In genomic region chr2:152176113-152176714, GRCh38 we compare ENCODE assay signal across 9 cellular contexts. TPM values are rescaled to one million over a fixed set of nuclear protein-coding genes. Genes with fewer than 3 reads are reported as not detected.
DNase-seq lines count a peak whose midpoint lies in the region; ATAC-seq, FAIRE-seq and TF ChIP-seq lines count a peak whose summit lies in the region.
"Had no signal": no experiment of that assay in that cellular context is flagged by ENCODE, and none has a peak within 500 bp of the region (broad histone marks: within the 10 kb centered on the region; RNA-seq: fewer than 3 reads in every experiment).

No MANE protein-coding gene starts in this region.

- H3K14ac ChIP-seq in H1 (ENCODE audit: insufficient read length): no peak overlapping the region

- H4K8ac ChIP-seq in H1 (ENCODE audit: extremely low read depth, insufficient read depth, low read length): no peak overlapping the region

- peaks cover 2 to 4% (median 3%) of the 10 kb centered on the region in 4 experiments; a peak in 3 of 7 replicates for H3K27me3 ChIP-seq in H1 (replicated peaks in 1 of 4; ENCODE audit: control insufficient read depth in 3 of 4, extremely low read depth in 1 of 4, insufficient read depth in 3 of 4, low read length in 3 of 4)

- H3K27ac ChIP-seq in OCI-LY7 (ENCODE audit: low read depth, low read length, poor library complexity, severe bottlenecking) (no peak overlapping the region), H1 (ENCODE audit: low read depth, low read length) (no peak overlapping the region)

- H2AK5ac ChIP-seq in H1 (ENCODE audit: low read depth, low read length): no peak overlapping the region

- no peaks in the 10 kb centered on the region for H3K9me2 ChIP-seq in OCI-LY7 (ENCODE audit: insufficient read depth, low read length)

- peak overlapping the region in 3 of 4 experiments; percentile 8 to 92 (median 60); a peak in 5 of 7 replicates for H3K9ac ChIP-seq in H1 (replicated peaks in 1 of 4; ENCODE audit: extremely low read depth in 1 of 4, low read depth in 3 of 4, low read length in 3 of 4)

- no peak for TF ChIP-seq RAD21 in H1 (IDR thresholded peaks at IDR 0.05 in 1 of 2, conservative IDR thresholded peaks at IDR 0.05 in 1 of 2; ENCODE audit: low read depth in 2 of 2, low read length in 2 of 2)

- peaks cover 19 to 41% (median 35%) of the 10 kb centered on the region in 4 donors for H3K4me1 Mint-ChIP-seq in naive thymus-derived CD8-positive, alpha-beta T cell

- H3K18ac ChIP-seq in H1 (ENCODE audit: extremely low read depth, low read length): no peak overlapping the region

- H3K36me3 ChIP-seq in OCI-LY7 (ENCODE audit: insufficient read depth, low read length) (peaks cover 4% of the 10 kb centered on the region; the same call in 1 of the 2 replicates), H1 (ENCODE audit: control insufficient read depth in 2 of 4, insufficient read depth in 4 of 4, low read length in 3 of 4) (no peaks in the 10 kb centered on the region)

- H3K36me3 Mint-ChIP-seq in naive thymus-derived CD8-positive, alpha-beta T cell: peaks cover 0 to 4% (median 2%) of the 10 kb centered on the region in 3 donors

- POLR2A ChIA-PET in OCI-LY7 (lab: Charles Lee): interaction anchor here (0.6 to 1.7 kb wide), 6 partner anchors 9 to 538 kb away, joined by 3 to 5 read pairs (median 4); no protein-coding TSS in a partner anchor
- POLR2A ChIA-PET in H1 (lab: Charles Lee; ENCODE audit: partially characterized antibody): interaction anchor here (0.7 to 0.9 kb wide), 6 partner anchors 20 to 460 kb away, joined by 3 to 4 read pairs (median 3); no protein-coding TSS in a partner anchor
- POLR2A ChIA-PET in naive thymus-derived CD8-positive, alpha-beta T cell (lab: Charles Lee): interaction anchor here (0.9 to 2.7 kb wide), 5 partner anchors 459 to 567 kb away, joined by 3 to 19 read pairs (median 4); partner anchors contain the start of genes ARL6IP6 and PRPF40A

- peaks cover 2% of the 10 kb centered on the region; the same call in 1 of the 2 replicates for H3K23me2 ChIP-seq in H1 (ENCODE audit: low read depth, low read length)

- no peak overlapping the region for H3K23ac ChIP-seq in H1 (ENCODE audit: insufficient read length)

- DNase-seq in NCI-H748 (lab: John Stamatoyannopoulos, UW; ENCODE audit: unreplicated experiment) (peak; percentile 54), NCI-H748 treated with DMSO at 0.1 percent for 48 hours (lab: John Stamatoyannopoulos, UW) (no peak), OCI-LY7 (ENCODE audit: low spot score) (no peak), H1 (ENCODE audit: low read depth in 1 of 2, low spot score in 2 of 2) (no peak), cerebellar nuclear complex (lab: John Stamatoyannopoulos, UW) (no peak), SW 1271 (lab: John Stamatoyannopoulos, UW) (no peak)
- no peak for DNase-seq in naive thymus-derived CD8-positive, alpha-beta T cell

- no peaks in the 10 kb centered on the region for H4K20me1 ChIP-seq in OCI-LY7 (ENCODE audit: insufficient read depth, low read length)
- no peaks in the 10 kb centered on the region for H4K20me1 ChIP-seq in H1 (replicated peaks in 1 of 2; ENCODE audit: control insufficient read depth in 1 of 2, insufficient read depth in 2 of 2, low read length in 2 of 2)

- intact Hi-C loops in OCI-LY7 (cut with micrococcal nuclease; ENCODE audit: unreplicated experiment): loop anchor here (2.0 to 10.0 kb wide), 2 partner anchors 351 to 459 kb away; partner anchors contain the start of gene ARL5A

- no peak overlapping the region for H2BK15ac ChIP-seq in H1 (ENCODE audit: low read length)

- TF ChIP-seq CTCF in OCI-LY7 (conservative IDR thresholded peaks at IDR 0.05; ENCODE audit: low read length) (peak; percentile 61), H1 (IDR thresholded peaks at IDR 0.05; ENCODE audit: control extremely low read depth in 1 of 3, insufficient read depth in 1 of 3, low read depth in 1 of 3, low read length in 3 of 3) (no peak)

- TSS peak; percentile 81 for BruUV-seq in OCI-LY7 (replicated peaks; lab: Mats Ljungman, UMichigan)

- ATAC-seq in HG02623 (IDR thresholded peaks at IDR 0.05; ENCODE audit: unreplicated experiment): peak; percentile 16
- ATAC-seq in naive thymus-derived CD8-positive, alpha-beta T cell: peak in 1 of 2 donors; percentile 31

- no peak overlapping the region for H2BK20ac ChIP-seq in H1 (ENCODE audit: low read length)

- no peak overlapping the region for H3K56ac ChIP-seq in H1 (replicated peaks; ENCODE audit: insufficient read length, low read depth, low read length)

- H3K9me3 Mint-ChIP-seq in naive thymus-derived CD8-positive, alpha-beta T cell: no peaks in the 10 kb centered on the region

- no peak overlapping the region for H4K5ac ChIP-seq in H1 (ENCODE audit: insufficient read length, low read depth, low read length)

- H3K4me3 ChIP-seq in OCI-LY7 (ENCODE audit: low read depth, low read length, poor library complexity, severe bottlenecking) (peak overlapping the region; percentile 96), H1 (ENCODE audit: extremely low read depth in 1 of 4, insufficient read depth in 2 of 4, low read depth in 3 of 4, low read length in 4 of 4) (peak overlapping the region; percentile 64 to 95 (median 89))

- peak overlapping the region; percentile 100 for H2AFZ ChIP-seq in OCI-LY7 (ENCODE audit: low read length)
- peak overlapping the region; percentile 79 for H2AFZ ChIP-seq in H1 (ENCODE audit: low read length)

- H3K4me2 ChIP-seq in OCI-LY7 (ENCODE audit: low read length): peak overlapping the region; percentile 70
- peak overlapping the region; percentile 47 to 77 for H3K4me2 ChIP-seq in H1 (ENCODE audit: insufficient read depth in 1 of 2, low read depth in 2 of 2, low read length in 2 of 2)

- peaks cover 11% of the 10 kb centered on the region; the same call in 1 of the 2 replicates for H3K9me3 ChIP-seq in OCI-LY7 (ENCODE audit: low read length)
- H3K9me3 ChIP-seq in H1 (ENCODE audit: insufficient read depth in 2 of 2, low read depth in 1 of 2, low read length in 1 of 2): peaks cover 1 to 10% of the 10 kb centered on the region in 2 experiments; a peak in 1 of 4 replicates

- no peak for FAIRE-seq in H1 (lab: Jason Lieb, UNC)
- FAIRE-seq: islet of Langerhans had no signal

- H2BK5ac ChIP-seq in H1 (ENCODE audit: low read depth, low read length): no peak overlapping the region; the same call in 1 of the 2 replicates

- H3K27me3 Mint-ChIP-seq in naive thymus-derived CD8-positive, alpha-beta T cell: peaks cover 0 to 18% (median 5%) of the 10 kb centered on the region in 5 donors

- H3K79me2 ChIP-seq in OCI-LY7 (ENCODE audit: insufficient read depth, low read depth, low read length) (peaks cover 42% of the 10 kb centered on the region), H1 (ENCODE audit: control insufficient read depth in 1 of 2, insufficient read depth in 2 of 2, low read length in 2 of 2) (peaks cover 0 to 12% of the 10 kb centered on the region in 2 experiments; a peak in 1 of 4 replicates)

- no peak overlapping the region for H3K4ac ChIP-seq in H1 (replicated peaks; ENCODE audit: insufficient read length, low read depth, low read length)

- CTCF ChIA-PET in OCI-LY7 (lab: Charles Lee; ENCODE audit: unreplicated experiment) (interaction anchor here (1.1 kb wide), 1 partner anchor 541 kb away, joined by 4 read pairs; the partner anchor contains the start of gene PRPF40A), H1 (lab: Charles Lee; ENCODE audit: partially characterized antibody) (interaction anchor here (0.5 to 5.9 kb wide), 35 partner anchors 9 to 493 kb away, joined by 3 to 30 read pairs (median 4); partner anchors contain the start of gene NEB)

- no peaks in the 10 kb centered on the region for H3K79me1 ChIP-seq in H1 (ENCODE audit: low read depth, low read length)

- H4K91ac ChIP-seq in H1 (replicated peaks; ENCODE audit: insufficient read length, low read length): peak overlapping the region; percentile 17

- TF ChIP-seq EP300 in H1 (IDR thresholded peaks at IDR 0.05; ENCODE audit: borderline replicate concordance in 1 of 2, low read depth in 2 of 2, low read length in 2 of 2): no peak

- H3K4me1 ChIP-seq in OCI-LY7 (ENCODE audit: insufficient read depth, low read length, poor library complexity, severe bottlenecking): peaks cover 16% of the 10 kb centered on the region
- H3K4me1 ChIP-seq in H1 (replicated peaks in 1 of 4; ENCODE audit: control insufficient read depth in 3 of 4, insufficient read depth in 4 of 4, low read length in 3 of 4): peaks cover 0 to 4% (median 0%) of the 10 kb centered on the region in 4 experiments; a peak in 1 of 7 replicates

- no peak overlapping the region for H2BK12ac ChIP-seq in H1 (ENCODE audit: low read depth, low read length)

- no peak for TF ChIP-seq POLR2A in H1 (IDR thresholded peaks at IDR 0.05; ENCODE audit: control extremely low read depth in 1 of 2, low read depth in 2 of 2, low read length in 2 of 2)

- H3K4me3 Mint-ChIP-seq in naive thymus-derived CD8-positive, alpha-beta T cell: peak overlapping the region; percentile 92 to 99 (median 97)

- peak overlapping the region; percentile 98 to 99 (median 99) for H3K27ac Mint-ChIP-seq in naive thymus-derived CD8-positive, alpha-beta T cell

- no peak overlapping the region for H2BK120ac ChIP-seq in H1 (replicated peaks; ENCODE audit: low read depth, low read length)

- 17% methylated on average over 29 of the region's 29 CpGs; no CpG with 5 or more reads in 1 of the 2 experiments for WGBS in H1 (ENCODE audit: extremely low coverage in 1 of 2, insufficient coverage in 1 of 2, insufficient read length in 1 of 2, insufficient replicate concordance in 2 of 2, low coverage in 1 of 2, low lambda C conversion rate in 2 of 2, missing lambda C conversion rate in 1 of 2), 2 experiments

TF ChIP-seq in H1, 55 proteins besides CTCF, POLR2A, EP300 and RAD21 (continues in another document):
- TF ChIP-seq FOSL1 (IDR thresholded peaks at IDR 0.05; ENCODE audit: insufficient read depth, low read depth, low read length) (no peak), TAF7 (optimal IDR thresholded peaks at IDR 0.05; ENCODE audit: borderline replicate concordance, low read depth, low read length) (no peak), SUZ12 (IDR thresholded peaks at IDR 0.05; ENCODE audit: low read length) (no peak)

RNA-seq across cellular contexts. Expression of gene STAM2, which starts 0.7 kb away (rescaled TPM):
- total RNA-seq in OCI-LY7 (2014; rRNA removed; shearing (Covaris generic)): 17.7 and 19.6 TPM in 2 replicates
- total RNA-seq in OCI-LY7 (2022): 22.1 and 23.4 TPM in 2 replicates
- 9.4 and 9.9 TPM in 2 replicates for total RNA-seq in H1 (2021; fragmentation: NEBNext Ultra II Directional; extraction: Animal tissue kit (Norgen Biotek cat#: 25700))
- 3.2 and 5.4 TPM in 2 replicates for polyA plus RNA-seq in H1 (2011; rRNA removed)
- polyA plus RNA-seq in H1 (2011; cell fraction: cytosol; rRNA removed): 4.0 TPM
- polyA plus RNA-seq in H1 (2011; cell fraction: nucleus; rRNA removed): 4.9 TPM
- polyA plus RNA-seq in H1 (2012, experiment 1 of 2): 4.0 to 4.9 TPM (median 4.5 TPM) in 4 replicates
- 0.26 TPM for polyA plus RNA-seq in H1 (2012, experiment 2 of 2)
- 5.7 TPM for polyA plus RNA-seq in H1 (2013, experiment 1 of 2)
- polyA plus RNA-seq in H1 (2013, experiment 2 of 2): 5.8 TPM
- 9.8 and 12.2 TPM in 2 replicates for polyA minus RNA-seq in H1 (2011; rRNA and poly(A)+ RNA removed)
- 8.8 TPM for polyA minus RNA-seq in H1 (2011; cell fraction: cytosol; rRNA and poly(A)+ RNA removed)
- polyA minus RNA-seq in H1 (2011; cell fraction: nucleus; rRNA and poly(A)+ RNA removed): 9.9 TPM
- total RNA-seq in naive thymus-derived CD8-positive, alpha-beta T cell: 10 to 100 TPM; 22.8 to 23.1 TPM
- 1 to 10 TPM; 2.1 to 5.2 (median 3.9) TPM for polyA plus RNA-seq in naive thymus-derived CD8-positive, alpha-beta T cell
